ENCODE assay signal across 15 cellular contexts in the genomic region with DNA sequence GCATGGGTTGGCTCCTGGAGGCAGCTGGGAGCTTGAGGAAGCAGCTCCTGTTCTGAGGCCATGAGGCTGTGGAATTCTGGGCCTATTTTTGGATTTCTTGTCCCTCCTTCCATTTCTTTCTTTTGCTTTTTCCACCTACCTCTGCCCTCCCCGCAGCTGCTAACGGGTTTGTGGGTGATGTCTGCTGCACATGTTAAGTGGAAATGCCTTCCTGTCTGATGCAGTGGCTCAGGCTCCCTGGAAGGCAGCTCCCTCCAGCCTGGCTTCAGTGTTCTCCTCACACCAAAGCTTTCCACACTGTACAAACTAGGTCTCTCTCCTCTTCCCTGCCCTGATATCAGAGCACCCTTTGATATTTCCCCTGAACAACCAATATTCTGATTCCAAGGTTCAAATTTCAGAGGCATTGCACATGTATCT. TPM values are rescaled to one million over a fixed set of nuclear protein-coding genes. Genes with fewer than 3 reads are reported as not detected.
A peak's percentile ranks its signal among the peaks of the same experiment; 100 is the strongest.
DNase-seq lines count a peak whose midpoint lies in the region; ATAC-seq and TF ChIP-seq lines count a peak whose summit lies in the region.
"Had no signal": no experiment of that assay in that cellular context is flagged by ENCODE, and none has a peak within 500 bp of the region (broad histone marks: within the 10 kb centered on the region; RNA-seq: fewer than 3 reads in every experiment).

No MANE protein-coding gene starts in this region.

- H3K4me1 ChIP-seq in heart left ventricle (peaks cover 0 to 79% (median 17%) of the 10 kb centered on the region in 12 donors), right atrium auricular region (peaks cover 0 to 29% of the 10 kb centered on the region in 2 donors)
- H3K4me1 ChIP-seq: Peyer's patch had no signal

- TF ChIP-seq POLR2A in heart left ventricle (IDR thresholded peaks at IDR 0.05), result no peak

- H3K36me3 ChIP-seq in heart left ventricle (peaks cover 0 to 82% (median 76%) of the 10 kb centered on the region in 9 donors), right atrium auricular region (peaks cover 77% of the 10 kb centered on the region)
- H3K36me3 ChIP-seq: Peyer's patch had no signal

- no peak overlapping the region for H3K4me3 Mint-ChIP-seq in nephron progenitor cell

- H3K27me3 Mint-ChIP-seq in nephron progenitor cell (ENCODE audit: low read depth, poor library complexity), result peaks cover 3% of the 10 kb centered on the region

- no peak overlapping the region for H3K4me3 ChIP-seq in heart left ventricle
- H3K4me3 ChIP-seq in right atrium auricular region, result no peak overlapping the region
- H3K4me3 ChIP-seq: Peyer's patch had no signal

- H3K27ac Mint-ChIP-seq in nephron progenitor cell, result peak overlapping the region; percentile 91

- peaks cover 48% of the 10 kb centered on the region for H3K36me3 Mint-ChIP-seq in nephron progenitor cell (ENCODE audit: low read depth)

- no peak for DNase-seq in heart left ventricle
- DNase-seq in Right ventricle myocardium superior, result no peak
- DNase-seq in right atrium auricular region (ENCODE audit: low spot score), result no peak
- DNase-seq in nephron progenitor cell, result no peak
- DNase-seq in superior temporal gyrus (ENCODE audit: extremely low spot score), result peak; percentile 32
- DNase-seq in NK-92 (lab: John Stamatoyannopoulos, UW; ENCODE audit: unreplicated experiment), result no peak
- DNase-seq: C1 segment of cervical spinal cord, DND-41, GOT3, KBM-7, NCI-H2081 treated with DMSO at 0.1 percent for 48 hours, NCI-H2227 treated with DMSO at 0.1 percent for 48 hours, NCI-H524, Peyer's patch had no signal

- H3K9me3 Mint-ChIP-seq in nephron progenitor cell, result no peaks in the 10 kb centered on the region

- H3K27ac ChIP-seq in heart left ventricle (peak overlapping the region in 9 of 12 donors; percentile 7 to 96 (median 76)), right atrium auricular region (peak overlapping the region; percentile 20 to 72)
- H3K27ac ChIP-seq: Peyer's patch had no signal

- no peak for TF ChIP-seq CTCF in heart left ventricle (IDR thresholded peaks at IDR 0.05)
- no peak for TF ChIP-seq CTCF in right atrium auricular region (IDR thresholded peaks at IDR 0.05)
- no peak for TF ChIP-seq CTCF in nephron progenitor cell (IDR thresholded peaks at IDR 0.05)

- H3K4me1 Mint-ChIP-seq in nephron progenitor cell, result peaks cover 24% of the 10 kb centered on the region

- no peaks in the 10 kb centered on the region for H3K9me3 ChIP-seq in heart left ventricle
- no peaks in the 10 kb centered on the region for H3K9me3 ChIP-seq in right atrium auricular region
- H3K9me3 ChIP-seq: Peyer's patch had no signal

- intact Hi-C loops in heart left ventricle (cut with DNase I) (loop anchor here in 1 of 10 donors (5.0 kb wide), 1 partner anchor 68 kb away; no protein-coding TSS in a partner anchor), Right ventricle myocardium superior (cut with DNase I) (loop anchor here (5.0 kb wide), 1 partner anchor 68 kb away; no protein-coding TSS in a partner anchor)

- WGBS in heart left ventricle, 4 donors, result 41 to 57% (median 47%) methylated on average over 2 of the region's 2 CpGs

- ATAC-seq in heart left ventricle (peak in 1 of 4 donors; percentile 14), Right ventricle myocardium superior (ENCODE audit: poor library complexity) (no peak), GM18870 (IDR thresholded peaks at IDR 0.05; ENCODE audit: unreplicated experiment) (no peak)

- H3K27me3 ChIP-seq in heart left ventricle (no peaks in the 10 kb centered on the region), right atrium auricular region (no peaks in the 10 kb centered on the region)
- H3K27me3 ChIP-seq: Peyer's patch had no signal

RNA-seq across cellular contexts. Expression of gene ESYT3, which starts 33.8 kb away (rescaled TPM):
- total RNA-seq in heart left ventricle (1 to 10 TPM in 6 of 9 donors, under 1 TPM in 3; 0.87 to 2.7 (median 1.7) TPM), Right ventricle myocardium superior (0.65 TPM), right atrium auricular region (1 to 10 TPM; 1.6 to 2.6 TPM)
- 1 to 10 TPM in 1 of 2 donors, under 1 TPM in 1; 0.42 to 1.0 TPM for polyA plus RNA-seq in heart left ventricle

RNA-seq across cellular contexts. Expression of gene MRAS, which starts 52.3 kb away (rescaled TPM):
- total RNA-seq in heart left ventricle, result 100 to 1,000 TPM; 227 to 413 (median 254) TPM
- 100 to 1,000 TPM; 112 to 245 TPM for polyA plus RNA-seq in heart left ventricle
- 368 TPM for total RNA-seq in Right ventricle myocardium superior
- 100 to 1,000 TPM; 174 to 288 TPM for total RNA-seq in right atrium auricular region
